ENCODE assay signal across 22 cellular contexts in genomic region chr10:36492590-36493510, GRCh38.
DNase-seq lines count a peak whose midpoint lies in the region; ATAC-seq and TF ChIP-seq lines count a peak whose summit lies in the region.
"Had no signal": no experiment of that assay in that cellular context is flagged by ENCODE, and none has a peak within 500 bp of the region (broad histone marks: within the 10 kb centered on the region; RNA-seq: fewer than 3 reads in every experiment).

No MANE protein-coding gene starts in this region.

- H3K4me3 ChIP-seq in epithelial cell of esophagus (ENCODE audit: low read length) = no peak overlapping the region
- H3K4me3 ChIP-seq: esophagus squamous epithelium, skin epidermis had no signal

- H3K27ac Mint-ChIP-seq in nephron = peak overlapping the region in 2 of 3 experiments; percentile 47 to 89
- H3K27ac Mint-ChIP-seq in stimulated activated effector memory CD8-positive, alpha-beta T cell treated with anti-CD3 and anti-CD28 coated beads, Interleukin-12 subunit alpha, Interleukin-12 subunit beta, amount 100 ng/mL, for 72 hours = no peak overlapping the region
- H3K27ac Mint-ChIP-seq in activated T-cell treated with anti-CD3 and anti-CD28 coated beads, Interleukin-2, amount 50 U/mL, for 72 hours = no peak overlapping the region
- H3K27ac Mint-ChIP-seq in activated CD4-positive, alpha-beta memory T cell treated with anti-CD3 and anti-CD28 coated beads, Interleukin-2, amount 10 ng/mL, durations not matched to agents 7 days and 5 days = no peak overlapping the region
- H3K27ac Mint-ChIP-seq: activated naive CD4-positive, alpha-beta T cell treated with anti-CD3 and anti-CD28 coated beads, Interleukin-2, amount 50 U/mL, for 72 hours; B cell had no signal

- ATAC-seq in stimulated activated effector memory CD8-positive, alpha-beta T cell treated with anti-CD3 and anti-CD28 coated beads, Interleukin-12 subunit alpha, Interleukin-12 subunit beta, amount 100 ng/mL, for 72 hours = no peak
- no peak for ATAC-seq in activated T-cell treated with anti-CD3 and anti-CD28 coated beads, Interleukin-2, amount 50 U/mL, for 72 hours (replicated peaks in 1 of 2)
- ATAC-seq: activated naive CD4-positive, alpha-beta T cell treated with anti-CD3 and anti-CD28 coated beads, Interleukin-2, amount 50 U/mL, for 72 hours; HCT116; Panc1 had no signal

- no peaks in the 10 kb centered on the region for H3K9me3 Mint-ChIP-seq in nephron
- peaks cover 13% of the 10 kb centered on the region for H3K9me3 Mint-ChIP-seq in stimulated activated effector memory CD8-positive, alpha-beta T cell treated with anti-CD3 and anti-CD28 coated beads, Interleukin-12 subunit alpha, Interleukin-12 subunit beta, amount 100 ng/mL, for 72 hours
- H3K9me3 Mint-ChIP-seq in activated T-cell treated with anti-CD3 and anti-CD28 coated beads, Interleukin-2, amount 50 U/mL, for 72 hours = peaks cover 4 to 8% of the 10 kb centered on the region in 2 donors
- H3K9me3 Mint-ChIP-seq in activated CD4-positive, alpha-beta memory T cell treated with anti-CD3 and anti-CD28 coated beads, Interleukin-2, amount 10 ng/mL, durations not matched to agents 7 days and 5 days = peaks cover 15% of the 10 kb centered on the region

- DNase-seq in Ammon's horn (ENCODE audit: low spot score) (peak; percentile 10), RPMI7951 (ENCODE audit: low read depth) (peak; percentile 77), epithelial cell of esophagus (ENCODE audit: low read depth) (peak; percentile 34)
- no peak for DNase-seq in stimulated activated effector memory CD8-positive, alpha-beta T cell treated with anti-CD3 and anti-CD28 coated beads, Interleukin-12 subunit alpha, Interleukin-12 subunit beta, amount 100 ng/mL, for 72 hours (ENCODE audit: low spot score in 2 of 2)
- DNase-seq in stimulated activated CD4-positive, alpha-beta T cell treated with anti-CD3 and anti-CD28 coated beads, Interleukin-4, amount 100 ng/mL, for 24 hours = no peak
- DNase-seq in activated T-cell treated with anti-CD3 and anti-CD28 coated beads, Interleukin-2, amount 50 U/mL, for 72 hours = no peak
- DNase-seq in activated CD4-positive, alpha-beta memory T cell treated with anti-CD3 and anti-CD28 coated beads, Interleukin-2, amount 10 ng/mL, durations not matched to agents 7 days and 5 days = no peak
- DNase-seq: activated CD4-positive, CD25-positive, alpha-beta regulatory T cell treated with anti-CD3 and anti-CD28 coated beads, Interleukin-2, amount 50 U/mL, for 72 hours; activated CD8-positive, alpha-beta memory T cell treated with anti-CD3 and anti-CD28 coated beads, Interleukin-2, amount 50 U/mL, for 4 hours; cortex of kidney; DMS79; esophagus squamous epithelium; NCI-H146; NCI-H526; stimulated activated naive CD4-positive, alpha-beta T cell treated with Interleukin-2 at 50 U/mL for 16 hours; T-helper 1 cell had no signal

- no peaks in the 10 kb centered on the region for H3K27me3 Mint-ChIP-seq in nephron (ENCODE audit: low read depth)
- no peaks in the 10 kb centered on the region for H3K27me3 Mint-ChIP-seq in activated T-cell treated with anti-CD3 and anti-CD28 coated beads, Interleukin-2, amount 50 U/mL, for 72 hours (ENCODE audit: low read depth)
- H3K27me3 Mint-ChIP-seq in activated CD4-positive, alpha-beta memory T cell treated with anti-CD3 and anti-CD28 coated beads, Interleukin-2, amount 10 ng/mL, durations not matched to agents 7 days and 5 days = no peaks in the 10 kb centered on the region

- TF ChIP-seq CTCF in epithelial cell of esophagus (IDR thresholded peaks at IDR 0.05; ENCODE audit: insufficient read depth, low read depth, low read length, missing control alignments) = no peak
- no peak for TF ChIP-seq CTCF in nephron (IDR thresholded peaks at IDR 0.05; ENCODE audit: unreplicated experiment in 3 of 3)

- CTCF ChIA-PET in activated CD4-positive, alpha-beta memory T cell treated with anti-CD3 and anti-CD28 coated beads, Interleukin-2, amount 10 ng/mL, durations not matched to agents 7 days and 5 days (lab: Charles Lee) = no interaction called here

- no peak overlapping the region for H3K4me3 Mint-ChIP-seq in nephron
- no peak overlapping the region for H3K4me3 Mint-ChIP-seq in stimulated activated effector memory CD8-positive, alpha-beta T cell treated with anti-CD3 and anti-CD28 coated beads, Interleukin-12 subunit alpha, Interleukin-12 subunit beta, amount 100 ng/mL, for 72 hours
- no peak overlapping the region for H3K4me3 Mint-ChIP-seq in activated T-cell treated with anti-CD3 and anti-CD28 coated beads, Interleukin-2, amount 50 U/mL, for 72 hours
- no peak overlapping the region for H3K4me3 Mint-ChIP-seq in activated CD4-positive, alpha-beta memory T cell treated with anti-CD3 and anti-CD28 coated beads, Interleukin-2, amount 10 ng/mL, durations not matched to agents 7 days and 5 days
- H3K4me3 Mint-ChIP-seq: B cell had no signal

- POLR2A ChIA-PET in activated CD4-positive, alpha-beta memory T cell treated with anti-CD3 and anti-CD28 coated beads, Interleukin-2, amount 10 ng/mL, durations not matched to agents 7 days and 5 days (lab: Charles Lee) = no interaction called here

- peaks cover 37% of the 10 kb centered on the region for H3K4me1 Mint-ChIP-seq in nephron
- H3K4me1 Mint-ChIP-seq in stimulated activated effector memory CD8-positive, alpha-beta T cell treated with anti-CD3 and anti-CD28 coated beads, Interleukin-12 subunit alpha, Interleukin-12 subunit beta, amount 100 ng/mL, for 72 hours = no peaks in the 10 kb centered on the region
- H3K4me1 Mint-ChIP-seq in activated T-cell treated with anti-CD3 and anti-CD28 coated beads, Interleukin-2, amount 50 U/mL, for 72 hours (ENCODE audit: low read depth) = no peaks in the 10 kb centered on the region
- H3K4me1 Mint-ChIP-seq in activated CD4-positive, alpha-beta memory T cell treated with anti-CD3 and anti-CD28 coated beads, Interleukin-2, amount 10 ng/mL, durations not matched to agents 7 days and 5 days = no peaks in the 10 kb centered on the region
- H3K4me1 Mint-ChIP-seq: B cell had no signal

- no peaks in the 10 kb centered on the region for H3K36me3 Mint-ChIP-seq in nephron (ENCODE audit: low read depth)
- H3K36me3 Mint-ChIP-seq in stimulated activated effector memory CD8-positive, alpha-beta T cell treated with anti-CD3 and anti-CD28 coated beads, Interleukin-12 subunit alpha, Interleukin-12 subunit beta, amount 100 ng/mL, for 72 hours = no peaks in the 10 kb centered on the region
- no peaks in the 10 kb centered on the region for H3K36me3 Mint-ChIP-seq in activated T-cell treated with anti-CD3 and anti-CD28 coated beads, Interleukin-2, amount 50 U/mL, for 72 hours (ENCODE audit: insufficient read depth in 2 of 2)
- H3K36me3 Mint-ChIP-seq in activated CD4-positive, alpha-beta memory T cell treated with anti-CD3 and anti-CD28 coated beads, Interleukin-2, amount 10 ng/mL, durations not matched to agents 7 days and 5 days (ENCODE audit: low read depth) = no peaks in the 10 kb centered on the region
- H3K36me3 Mint-ChIP-seq: activated naive CD4-positive, alpha-beta T cell treated with anti-CD3 and anti-CD28 coated beads, Interleukin-2, amount 50 U/mL, for 72 hours had no signal

Comparison
In these comparisons a context has a peak if more than half of its experiments do, and no peak if none do; other contexts are left out.
1. DNase-seq: peak in Ammon's horn (single experiment), RPMI7951 (single experiment) and epithelial cell of esophagus (single experiment); none in stimulated activated effector memory CD8-positive, alpha-beta T cell treated with anti-CD3 and anti-CD28 coated beads, Interleukin-12 subunit alpha, Interleukin-12 subunit beta, amount 100 ng/mL, for 72 hours (0 of 2), stimulated activated CD4-positive, alpha-beta T cell treated with anti-CD3 and anti-CD28 coated beads, Interleukin-4, amount 100 ng/mL, for 24 hours (single experiment), activated T-cell treated with anti-CD3 and anti-CD28 coated beads, Interleukin-2, amount 50 U/mL, for 72 hours (0 of 2) and activated CD4-positive, alpha-beta memory T cell treated with anti-CD3 and anti-CD28 coated beads, Interleukin-2, amount 10 ng/mL, durations not matched to agents 7 days and 5 days (single experiment).
2. H3K27ac Mint-ChIP-seq: peak in nephron (2 of 3); none in stimulated activated effector memory CD8-positive, alpha-beta T cell treated with anti-CD3 and anti-CD28 coated beads, Interleukin-12 subunit alpha, Interleukin-12 subunit beta, amount 100 ng/mL, for 72 hours (single experiment), activated T-cell treated with anti-CD3 and anti-CD28 coated beads, Interleukin-2, amount 50 U/mL, for 72 hours (single experiment) and activated CD4-positive, alpha-beta memory T cell treated with anti-CD3 and anti-CD28 coated beads, Interleukin-2, amount 10 ng/mL, durations not matched to agents 7 days and 5 days (single experiment).